Comparison of ENCODE assay signal across 33 cellular contexts in the genomic region with DNA sequence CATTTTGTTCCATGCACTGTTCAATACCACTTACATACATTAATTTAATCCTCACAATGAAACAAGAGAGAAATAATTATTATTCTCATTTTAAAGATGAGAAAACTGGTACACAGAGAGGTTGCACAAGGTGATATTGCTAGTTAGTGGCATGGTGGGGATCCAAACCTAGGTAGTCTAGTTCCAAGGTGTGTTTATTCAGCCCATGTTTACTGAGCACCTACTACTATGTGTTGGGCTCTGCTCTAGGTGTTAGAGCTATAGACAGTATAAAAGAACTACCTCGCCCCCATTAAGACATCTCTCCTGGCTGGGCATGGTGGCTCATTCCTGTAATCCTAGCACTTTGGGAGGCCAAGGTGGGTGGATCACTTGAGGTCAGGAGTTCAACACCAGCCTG. TPM values are rescaled to one million over a fixed set of nuclear protein-coding genes. Genes with fewer than 3 reads are reported as not detected.
"Had no signal": no experiment of that assay in that cellular context is flagged by ENCODE, and none has a peak within 500 bp of the region (broad histone marks: within the 10 kb centered on the region; RNA-seq: fewer than 3 reads in every experiment).

No MANE protein-coding gene starts in this region.

- H3K27me3 ChIP-seq: adrenal gland, ascending aorta, body of pancreas, brain microvascular endothelial cell had no signal

- H3K9me3 ChIP-seq: adrenal gland, ascending aorta, body of pancreas, breast epithelium had no signal

- DNase-seq: activated effector memory CD4-positive, alpha-beta T cell treated with anti-CD3 and anti-CD28 coated beads, Interleukin-2, amount 50 U/mL, for 16 hours; activated effector memory CD4-positive, alpha-beta T cell treated with Interleukin-2 at 50 U/mL for 16 hours; activated gamma-delta T cell; activated gamma-delta T cell treated with Interleukin-2 at 50 U/mL for 16 hours; activated naive CD4-positive, alpha-beta T cell; activated naive CD4-positive, alpha-beta T cell treated with anti-CD3 and anti-CD28 coated beads for 36 hours; activated naive CD4-positive, alpha-beta T cell treated with anti-CD3 and anti-CD28 coated beads, Interleukin-2, amount 10 ng/mL, durations not matched to agents 7 days and 5 days; activated naive CD4-positive, alpha-beta T cell treated with anti-CD3 and anti-CD28 coated beads, Interleukin-2, amount 50 U/mL, for 16 hours; activated naive CD4-positive, alpha-beta T cell treated with Interleukin-2 at 50 U/mL for 16 hours; activated naive CD8-positive, alpha-beta T cell treated with anti-CD3 and anti-CD28 coated beads for 36 hours; activated naive CD8-positive, alpha-beta T cell treated with anti-CD3 and anti-CD28 coated beads, Interleukin-2, amount 10 ng/mL, durations not matched to agents 7 days and 5 days; activated naive CD8-positive, alpha-beta T cell treated with anti-CD3 and anti-CD28 coated beads, Interleukin-2, amount 50 U/mL, for 24 hours; activated T-cell treated with anti-CD3 and anti-CD28 coated beads, Interleukin-2, amount 50 U/mL, for 4 hours; activated T-cell treated with anti-CD3 and anti-CD28 coated beads, Interleukin-2, amount 50 U/mL, for 48 hours; activated T-cell treated with anti-CD3 and anti-CD28 coated beads, Interleukin-2, amount 50 U/mL, for 72 hours; adrenal gland; amniotic stem cell; amygdala; anterior cingulate cortex; body of pancreas; brain microvascular endothelial cell; caudate nucleus; central memory CD4-positive, alpha-beta T cell; cerebellar nuclear complex had no signal

- FAIRE-seq: astrocyte, bronchial epithelial cell had no signal

- H3K27ac ChIP-seq: adrenal gland, ascending aorta, body of pancreas, brain microvascular endothelial cell, breast epithelium, cardiac muscle cell had no signal

- H3K4me1 ChIP-seq: adrenal gland, ascending aorta, body of pancreas, breast epithelium had no signal

- H3K36me3 ChIP-seq: adrenal gland, ascending aorta, brain microvascular endothelial cell, breast epithelium, cardiac muscle cell had no signal

- ATAC-seq: activated naive CD4-positive, alpha-beta T cell treated with anti-CD3 and anti-CD28 coated beads, Interleukin-2, amount 50 U/mL, for 72 hours; activated naive CD8-positive, alpha-beta T cell treated with anti-CD3 and anti-CD28 coated beads, Interleukin-2, amount 50 U/mL, for 24 hours; activated T-cell treated with anti-CD3 and anti-CD28 coated beads, Interleukin-2, amount 50 U/mL, for 4 hours; activated T-cell treated with anti-CD3 and anti-CD28 coated beads, Interleukin-2, amount 50 U/mL, for 72 hours; activated T-helper 17 cell treated with anti-CD3 and anti-CD28 coated beads, Interleukin-2, amount 50 U/mL, for 72 hours; body of pancreas had no signal

- H3K4me3 ChIP-seq: adrenal gland, ascending aorta, body of pancreas, breast epithelium, cardiac muscle cell had no signal

RNA-seq across cellular contexts. Expression of a gene that starts 3.2 kb away (rescaled TPM):
- polyA plus RNA-seq: adipose tissue, adrenal gland, aorta, cardiac muscle cell had no signal

RNA-seq across cellular contexts. Expression of a gene that starts 19.3 kb away (rescaled TPM):
- polyA plus RNA-seq: aorta had no signal
